In genomic region chr1:226663327-226663704, GRCh38 we compare ENCODE assay signal across 8 cellular contexts.
DNase-seq lines count a peak whose midpoint lies in the region; ATAC-seq and TF ChIP-seq lines count a peak whose summit lies in the region.

No MANE protein-coding gene starts in this region.

- H3K9ac ChIP-seq in BLaER1 treated with 17β-estradiol and CSF1 and Interleukin-3, amounts not matched to agents 10 nM and 100 nM: peak overlapping the region; percentile 39 to 81 (median 62); a peak in 21 of 22 replicates
- H3K9ac ChIP-seq in Loucy (ENCODE audit: low read depth, low read length, poor library complexity, severe bottlenecking) (peak overlapping the region; percentile 38), neuronal stem cell (ENCODE audit: low read depth, low read length, poor library complexity) (no peak overlapping the region)

- H3K9me3 ChIP-seq in BLaER1 treated with 17β-estradiol and CSF1 and Interleukin-3, amounts not matched to agents 10 nM and 100 nM (replicated peaks in 1 of 11): no peaks in the 10 kb centered on the region
- H3K9me3 ChIP-seq in Loucy (ENCODE audit: insufficient read depth, low read depth, low read length): no peaks in the 10 kb centered on the region
- H3K9me3 ChIP-seq in neuronal stem cell (replicated peaks in 1 of 2; ENCODE audit: control insufficient read depth in 2 of 2, insufficient read depth in 1 of 2, low read depth in 1 of 2, low read length in 2 of 2): no peaks in the 10 kb centered on the region

- no CpG with 5 or more reads among the region's 7 CpGs for WGBS in neuronal stem cell (ENCODE audit: extremely low coverage in 2 of 2, insufficient read length in 2 of 2, insufficient replicate concordance in 1 of 2), 2 donors

- H2BK120ac ChIP-seq in neuronal stem cell (ENCODE audit: low read depth, low read length): no peak overlapping the region

- peak overlapping the region; percentile 4 for H4K91ac ChIP-seq in neuronal stem cell (ENCODE audit: low read depth, low read length, poor library complexity)

- ATAC-seq in HG03108 (IDR thresholded peaks at IDR 0.05; ENCODE audit: unreplicated experiment): no peak
- ATAC-seq in GM19467 (IDR thresholded peaks at IDR 0.05; ENCODE audit: unreplicated experiment): no peak

- H2BK5ac ChIP-seq in neuronal stem cell (ENCODE audit: low read length): no peak overlapping the region

- H2BK15ac ChIP-seq in neuronal stem cell (ENCODE audit: low read length): no peak overlapping the region

- H3K79me1 ChIP-seq in neuronal stem cell (ENCODE audit: low read depth, low read length): no peaks in the 10 kb centered on the region

- no peak overlapping the region for H2BK12ac ChIP-seq in neuronal stem cell (ENCODE audit: low read length)

- 0 out of 2 replicates have a peak, but pooled peaks cover 3% of the 10 kb centered on the region for H3F3A ChIP-seq in Loucy (ENCODE audit: low read depth)

- no peak overlapping the region for H3K14ac ChIP-seq in neuronal stem cell (ENCODE audit: low read length)

- H3K79me2 ChIP-seq in Loucy (ENCODE audit: insufficient read depth, low read length): peaks cover 71% of the 10 kb centered on the region

- peak overlapping the region; percentile 42 for H2AK5ac ChIP-seq in neuronal stem cell (ENCODE audit: low read depth, low read length)

- peaks cover 0 to 81% (median 30%) of the 10 kb centered on the region in 11 experiments; a peak in 14 of 22 replicates for H4K20me1 ChIP-seq in BLaER1 treated with 17β-estradiol and CSF1 and Interleukin-3, amounts not matched to agents 10 nM and 100 nM
- peaks cover 14% of the 10 kb centered on the region for H4K20me1 ChIP-seq in Loucy (ENCODE audit: insufficient read depth, low read length, poor library complexity, severe bottlenecking)

- H3K23ac ChIP-seq in neuronal stem cell (ENCODE audit: low read depth, low read length, poor library complexity): no peak overlapping the region

- H3K4me1 ChIP-seq in BLaER1 treated with 17β-estradiol and CSF1 and Interleukin-3, amounts not matched to agents 10 nM and 100 nM: peaks cover 53 to 97% (median 54%) of the 10 kb centered on the region in 10 experiments
- H3K4me1 ChIP-seq in Loucy (ENCODE audit: insufficient read depth, low read length, poor library complexity, severe bottlenecking) (peaks cover 67% of the 10 kb centered on the region), neuronal stem cell (ENCODE audit: control insufficient read depth in 2 of 2, insufficient read depth in 1 of 2, low read depth in 1 of 2, low read length in 2 of 2) (peaks cover 33 to 37% of the 10 kb centered on the region in 2 donors)

- peak overlapping the region; percentile 50 to 88 (median 77) for H3K27ac ChIP-seq in BLaER1 treated with 17β-estradiol and CSF1 and Interleukin-3, amounts not matched to agents 10 nM and 100 nM
- H3K27ac ChIP-seq in cingulate gyrus (ENCODE audit: low read depth, low read length) (peak overlapping the region; percentile 87), neuronal stem cell (replicated peaks; ENCODE audit: low read length) (no peak overlapping the region)

- no peaks in the 10 kb centered on the region for H3K27me3 ChIP-seq in BLaER1 treated with 17β-estradiol and CSF1 and Interleukin-3, amounts not matched to agents 10 nM and 100 nM
- H3K27me3 ChIP-seq in Loucy (ENCODE audit: insufficient read depth, low read length, poor library complexity, severe bottlenecking) (no peaks in the 10 kb centered on the region), neuronal stem cell (ENCODE audit: control insufficient read depth in 3 of 3, insufficient read depth in 3 of 3, low read depth in 1 of 3, low read length in 3 of 3) (no peaks in the 10 kb centered on the region)

- intact Hi-C loops in head of caudate nucleus (cut with DNase I): no loop called here

- H3K4me3 ChIP-seq in BLaER1 treated with 17β-estradiol and CSF1 and Interleukin-3, amounts not matched to agents 10 nM and 100 nM: peak overlapping the region in 6 of 10 experiments; percentile 7 to 51 (median 31); a peak in 8 of 20 replicates
- H3K4me3 ChIP-seq in Loucy (ENCODE audit: low read length, poor library complexity, severe bottlenecking): peak overlapping the region; percentile 16
- H3K4me3 ChIP-seq in neuronal stem cell (ENCODE audit: low read length in 2 of 2): no peak overlapping the region

- H3K18ac ChIP-seq in neuronal stem cell (ENCODE audit: low read length): peak overlapping the region; percentile 58

- no peak overlapping the region for H3K4ac ChIP-seq in neuronal stem cell (ENCODE audit: low read length)

- H4K8ac ChIP-seq in neuronal stem cell (ENCODE audit: low read depth, low read length): no peak overlapping the region

- H2AFZ ChIP-seq in Loucy (ENCODE audit: low read length): no peak overlapping the region
- H2AFZ ChIP-seq in neuronal stem cell (ENCODE audit: low read length): no peak overlapping the region

- no peak for TF ChIP-seq CTCF in Loucy (conservative IDR thresholded peaks at IDR 0.05; ENCODE audit: low read length)

- DNase-seq in neuronal stem cell (ENCODE audit: low spot score) (no peak), cerebellum (ENCODE audit: low spot score) (no peak), head of caudate nucleus (no peak)

- peak overlapping the region; percentile 76 to 96 (median 89) for H3K4me2 ChIP-seq in BLaER1 treated with 17β-estradiol and CSF1 and Interleukin-3, amounts not matched to agents 10 nM and 100 nM
- peak overlapping the region; percentile 52 for H3K4me2 ChIP-seq in Loucy (ENCODE audit: low read depth, low read length, poor library complexity, severe bottlenecking)
- no peak overlapping the region for H3K4me2 ChIP-seq in neuronal stem cell (ENCODE audit: insufficient read depth, low read length, poor library complexity, severe bottlenecking)

- no peaks in the 10 kb centered on the region for H3K9me2 ChIP-seq in Loucy (replicated peaks; ENCODE audit: low read depth, low read length)

- no peaks in the 10 kb centered on the region for H3K36me3 ChIP-seq in BLaER1 treated with 17β-estradiol and CSF1 and Interleukin-3, amounts not matched to agents 10 nM and 100 nM
- no peaks in the 10 kb centered on the region; the same call in 1 of the 2 replicates for H3K36me3 ChIP-seq in Loucy (ENCODE audit: insufficient read depth, low read length)
- H3K36me3 ChIP-seq in neuronal stem cell (replicated peaks in 1 of 2; ENCODE audit: control insufficient read depth in 2 of 2, insufficient read depth in 2 of 2, low read length in 2 of 2): no peaks in the 10 kb centered on the region

Comparison
In these comparisons a context has a peak if more than half of its experiments do, and no peak if none do; other contexts are left out.
1. H3K4me3 ChIP-seq: peak in BLaER1 treated with 17β-estradiol and CSF1 and Interleukin-3, amounts not matched to agents 10 nM and 100 nM (6 of 10) and Loucy (single experiment); none in neuronal stem cell (0 of 2).